In the genomic region with DNA sequence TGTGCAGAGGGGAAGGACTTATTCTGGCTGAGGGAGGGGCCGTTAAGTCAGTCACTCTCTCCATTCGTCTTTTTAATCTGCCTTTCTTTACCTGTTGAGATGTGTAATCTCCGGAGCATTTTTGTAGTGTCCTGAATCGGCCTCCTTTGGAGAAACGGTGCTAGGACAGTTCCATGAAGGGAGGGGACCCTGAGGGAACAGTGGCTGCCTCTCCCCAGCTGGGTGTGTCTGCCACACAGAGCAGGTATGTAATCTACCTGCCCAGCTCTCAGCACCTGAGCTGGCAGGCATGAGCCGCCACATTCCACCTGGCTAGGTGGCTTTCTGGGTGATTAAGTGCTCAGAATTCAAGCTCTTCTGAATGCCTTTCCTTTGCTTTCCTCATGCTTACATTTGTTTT, we compare ENCODE assay signal across 17 cellular contexts.
A peak's percentile ranks its signal among the peaks of the same experiment; 100 is the strongest.
DNase-seq lines count a peak whose midpoint lies in the region; ATAC-seq lines count a peak whose summit lies in the region.
"Had no signal": no experiment of that assay in that cellular context is flagged by ENCODE, and none has a peak within 500 bp of the region (broad histone marks: within the 10 kb centered on the region; RNA-seq: fewer than 3 reads in every experiment).

No MANE protein-coding gene starts in this region.

- no peak overlapping the region for H3K18ac ChIP-seq in mesendoderm (ENCODE audit: low read length)

- ATAC-seq in HG03521 (IDR thresholded peaks at IDR 0.05; ENCODE audit: unreplicated experiment), result no peak
- ATAC-seq: stimulated activated memory B cell treated with anti-CD40 and anti-IgM and Interleukin-4, amounts not matched to agents 10 μg/mL and 1 μg/mL and 100 μg/mL, for 72 hours had no signal

- no peaks in the 10 kb centered on the region for H3K9me3 ChIP-seq in BLaER1 treated with 17β-estradiol and CSF1 and Interleukin-3, amounts not matched to agents 10 nM and 100 nM (replicated peaks in 1 of 11)
- no peaks in the 10 kb centered on the region for H3K9me3 ChIP-seq in endocrine pancreas (ENCODE audit: control insufficient read depth, low read length)
- no peaks in the 10 kb centered on the region for H3K9me3 ChIP-seq in SJCRH30 (replicated peaks)

- H3K9ac ChIP-seq in BLaER1 treated with 17β-estradiol and CSF1 and Interleukin-3, amounts not matched to agents 10 nM and 100 nM, result no peak overlapping the region
- peak overlapping the region; percentile 21 for H3K9ac ChIP-seq in endocrine pancreas (ENCODE audit: control insufficient read depth, insufficient read depth, low read length)
- no peak overlapping the region for H3K9ac ChIP-seq in mesendoderm (ENCODE audit: low read length)

- H3K36me3 ChIP-seq in BLaER1 treated with 17β-estradiol and CSF1 and Interleukin-3, amounts not matched to agents 10 nM and 100 nM, result no peaks in the 10 kb centered on the region
- H3K36me3 ChIP-seq in endocrine pancreas (ENCODE audit: control insufficient read depth, insufficient read depth, low read length), result no peaks in the 10 kb centered on the region
- no peaks in the 10 kb centered on the region for H3K36me3 ChIP-seq in mesendoderm (ENCODE audit: control insufficient read depth, insufficient read depth, low read length)
- peaks cover 8% of the 10 kb centered on the region; the same call in 1 of the 2 replicates for H3K36me3 ChIP-seq in SJCRH30

- H3K27me3 ChIP-seq in BLaER1 treated with 17β-estradiol and CSF1 and Interleukin-3, amounts not matched to agents 10 nM and 100 nM, result no peaks in the 10 kb centered on the region
- H3K27me3 ChIP-seq in endocrine pancreas (ENCODE audit: control insufficient read depth, insufficient read depth, low read length) (no peaks in the 10 kb centered on the region), mesendoderm (ENCODE audit: insufficient read depth, low read length, poor library complexity) (no peaks in the 10 kb centered on the region), SJCRH30 (no peaks in the 10 kb centered on the region)

- no peaks in the 10 kb centered on the region for H3K79me2 ChIP-seq in mesendoderm (ENCODE audit: control insufficient read depth, insufficient read depth, low read length)

- H3K79me1 ChIP-seq in mesendoderm (ENCODE audit: low read length), result no peaks in the 10 kb centered on the region

- no peak overlapping the region for H3K27ac ChIP-seq in BLaER1 treated with 17β-estradiol and CSF1 and Interleukin-3, amounts not matched to agents 10 nM and 100 nM
- H3K27ac ChIP-seq in mesendoderm (ENCODE audit: low read depth, low read length) (peak overlapping the region; percentile 36), SJCRH30 (no peak overlapping the region)

- H2BK15ac ChIP-seq in mesendoderm (replicated peaks; ENCODE audit: low read depth), result no peak overlapping the region

- no peak overlapping the region for H2AK5ac ChIP-seq in mesendoderm (ENCODE audit: low read length)

- H3K4me2 ChIP-seq in BLaER1 treated with 17β-estradiol and CSF1 and Interleukin-3, amounts not matched to agents 10 nM and 100 nM, result peak overlapping the region in 7 of 11 experiments; percentile 8 to 85 (median 70); a peak in 11 of 22 replicates
- no peak overlapping the region for H3K4me2 ChIP-seq in mesendoderm (ENCODE audit: low read length)

- no peak overlapping the region for H2BK120ac ChIP-seq in mesendoderm (ENCODE audit: low read depth, low read length)

- H4K20me1 ChIP-seq in BLaER1 treated with 17β-estradiol and CSF1 and Interleukin-3, amounts not matched to agents 10 nM and 100 nM, result no peaks in the 10 kb centered on the region

- H3K4ac ChIP-seq in mesendoderm (ENCODE audit: low read depth, low read length), result no peak overlapping the region

- no CpG with 5 or more reads among the region's 6 CpGs for WGBS in mesendoderm (ENCODE audit: extremely low coverage, insufficient coverage, low lambda C conversion rate)

- peak; percentile 74 for DNase-seq in HT-29 (ENCODE audit: low spot score)
- peak; percentile 53 for DNase-seq in mesendoderm
- DNase-seq in NOMO-1 treated with DMSO at 0.1 percent for 48 hours (lab: John Stamatoyannopoulos, UW; ENCODE audit: unreplicated experiment), result no peak
- DNase-seq in HCEC 1CT, result no peak
- no peak for DNase-seq in SJCRH30
- DNase-seq: activated CD8-positive, alpha-beta memory T cell treated with anti-CD3 and anti-CD28 coated beads for 24 hours; activated naive CD4-positive, alpha-beta T cell treated with anti-CD3 and anti-CD28 coated beads for 36 hours; central memory CD4-positive, alpha-beta T cell; hypothalamus; NCI-H1436 treated with DMSO at 0.1 percent for 48 hours; retina; stimulated activated CD4-positive, alpha-beta T cell treated with anti-CD3 and anti-CD28 coated beads, Interleukin-2, amount 100 ng/mL, for 48 hours; T1000 had no signal

- no peak overlapping the region for H3K56ac ChIP-seq in mesendoderm (ENCODE audit: low read length)

- H2BK5ac ChIP-seq in mesendoderm (ENCODE audit: low read length), result no peak overlapping the region

- H3K4me3 ChIP-seq in BLaER1 treated with 17β-estradiol and CSF1 and Interleukin-3, amounts not matched to agents 10 nM and 100 nM, result no peak overlapping the region
- peak overlapping the region; percentile 16 for H3K4me3 ChIP-seq in endocrine pancreas (ENCODE audit: control insufficient read depth, insufficient read depth, low read length)
- no peak overlapping the region for H3K4me3 ChIP-seq in mesendoderm (ENCODE audit: low read length)
- H3K4me3 ChIP-seq in SJCRH30, result no peak overlapping the region

- peaks cover 12 to 75% (median 60%) of the 10 kb centered on the region in 10 experiments for H3K4me1 ChIP-seq in BLaER1 treated with 17β-estradiol and CSF1 and Interleukin-3, amounts not matched to agents 10 nM and 100 nM
- no peaks in the 10 kb centered on the region for H3K4me1 ChIP-seq in endocrine pancreas (ENCODE audit: control insufficient read depth, insufficient read depth, low read length)
- no peaks in the 10 kb centered on the region for H3K4me1 ChIP-seq in mesendoderm (ENCODE audit: control insufficient read depth, low read depth, low read length)
- H3K4me1 ChIP-seq in SJCRH30, result no peaks in the 10 kb centered on the region

- no peak overlapping the region for H4K8ac ChIP-seq in mesendoderm (ENCODE audit: low read depth, low read length)

- H4K5ac ChIP-seq in mesendoderm (ENCODE audit: low read length), result no peak overlapping the region

- no peak overlapping the region for H3K23ac ChIP-seq in mesendoderm (ENCODE audit: low read length)

Comparison
In these comparisons a context has a peak if more than half of its experiments do, and no peak if none do; other contexts are left out.
1. DNase-seq: peak in HT-29 (single experiment) and mesendoderm (single experiment); none in NOMO-1 treated with DMSO at 0.1 percent for 48 hours (single experiment), HCEC 1CT (single experiment) and SJCRH30 (0 of 2).